Comparison of ENCODE assay signal across 10 cellular contexts in the genomic region with DNA sequence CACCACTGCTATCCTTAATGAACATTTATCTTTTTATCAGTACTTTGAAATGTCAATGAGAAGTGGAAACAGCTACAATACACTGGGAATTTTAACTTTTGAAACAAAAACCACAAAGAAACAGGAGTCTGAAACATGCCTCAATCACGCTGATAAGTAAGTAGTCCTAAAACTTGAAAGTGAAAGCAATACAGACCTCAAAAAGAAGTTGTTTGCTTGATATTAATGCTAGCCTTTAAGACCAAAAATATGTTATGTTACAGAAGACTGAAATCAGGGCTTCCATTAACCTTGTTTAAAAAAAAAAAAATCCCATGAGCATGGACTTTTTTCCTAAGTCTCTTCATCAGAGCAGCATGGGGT. TPM values are rescaled to one million over a fixed set of nuclear protein-coding genes. Genes with fewer than 3 reads are reported as not detected.
DNase-seq lines count a peak whose midpoint lies in the region; ATAC-seq, FAIRE-seq and TF ChIP-seq lines count a peak whose summit lies in the region.
"Had no signal": no experiment of that assay in that cellular context is flagged by ENCODE, and none has a peak within 500 bp of the region (broad histone marks: within the 10 kb centered on the region; RNA-seq: fewer than 3 reads in every experiment).

No MANE protein-coding gene starts in this region.

- peak overlapping the region in 3 of 4 donors; percentile 22 to 61 (median 50) for H3K27ac ChIP-seq in body of pancreas

- TF ChIP-seq CTCF in D721Med (IDR thresholded peaks at IDR 0.05; ENCODE audit: insufficient read depth, missing control alignments) (no peak), body of pancreas (IDR thresholded peaks at IDR 0.05) (no peak), nephron progenitor cell (IDR thresholded peaks at IDR 0.05) (no peak)

- TF ChIP-seq POLR2A in body of pancreas (IDR thresholded peaks at IDR 0.05) = no peak

- no peaks in the 10 kb centered on the region for H3K9me3 ChIP-seq in body of pancreas

- ATAC-seq in HG03342 (IDR thresholded peaks at IDR 0.05; ENCODE audit: unreplicated experiment) (peak; percentile 41), body of pancreas (no peak)

- no peaks in the 10 kb centered on the region for H3K9me3 Mint-ChIP-seq in nephron progenitor cell

- H3K36me3 ChIP-seq in body of pancreas (replicated peaks in 1 of 2; ENCODE audit: insufficient read depth in 1 of 2, low read depth in 2 of 2) = no peaks in the 10 kb centered on the region

- H3K27me3 Mint-ChIP-seq in nephron progenitor cell (ENCODE audit: low read depth, poor library complexity) = peaks cover 2% of the 10 kb centered on the region

- H3K4me3 Mint-ChIP-seq in nephron progenitor cell = no peak overlapping the region

- intact Hi-C loops in body of pancreas (cut with DNase I) = no loop called here

- H3K27ac Mint-ChIP-seq in nephron progenitor cell = peak overlapping the region; percentile 29

- H3K4me1 ChIP-seq in body of pancreas = peaks cover 25% of the 10 kb centered on the region

- DNase-seq in D721Med (ENCODE audit: insufficient read length, low spot score) = no peak
- DNase-seq in body of pancreas = no peak
- no peak for DNase-seq in nephron progenitor cell
- no peak for DNase-seq in amniotic stem cell (lab: John Stamatoyannopoulos, UW)
- no peak for DNase-seq in NCI-H82 (lab: John Stamatoyannopoulos, UW)
- DNase-seq in HTR-8/SVneo (ENCODE audit: insufficient read length, low spot score) = no peak
- DNase-seq in activated CD4-positive, CD25-positive, alpha-beta regulatory T cell treated with anti-CD3 and anti-CD28 coated beads, Interleukin-2, amount 50 U/mL, for 72 hours = no peak
- DNase-seq: NK-92 treated with Interleukin-12 subunit alpha and Interleukin-12 subunit beta, amount 100 ng/mL, for 24 hours had no signal

- 13 to 50% methylated on average over 1 of the region's 1 CpG for WGBS in body of pancreas, 2 donors

- peaks cover 35% of the 10 kb centered on the region for H3K4me1 Mint-ChIP-seq in nephron progenitor cell

- no peak overlapping the region for H3K4me3 ChIP-seq in body of pancreas

- no peaks in the 10 kb centered on the region for H3K27me3 ChIP-seq in body of pancreas

- FAIRE-seq in D721Med (lab: Jason Lieb, UNC) (peak; percentile 53), HTR-8/SVneo (lab: Jason Lieb, UNC) (no peak)
- FAIRE-seq: colon had no signal

- H3K36me3 Mint-ChIP-seq in nephron progenitor cell (ENCODE audit: low read depth) = peaks cover 17% of the 10 kb centered on the region

RNA-seq across cellular contexts. Expression of gene PHF21A, which starts 21.3 kb away (rescaled TPM):
- total RNA-seq in body of pancreas = 10 to 100 TPM; 11.7 to 49.4 TPM
